In genomic region chr3:70120360-70120966, GRCh38 we compare ENCODE assay signal across 9 cellular contexts.
DNase-seq lines count a peak whose midpoint lies in the region; ATAC-seq and TF ChIP-seq lines count a peak whose summit lies in the region.
"Had no signal": no experiment of that assay in that cellular context is flagged by ENCODE, and none has a peak within 500 bp of the region (broad histone marks: within the 10 kb centered on the region; RNA-seq: fewer than 3 reads in every experiment).

No MANE protein-coding gene starts in this region.

- no peaks in the 10 kb centered on the region for H3K4me1 ChIP-seq in RWPE2 (ENCODE audit: insufficient read depth, poor library complexity, severe bottlenecking)
- H3K4me1 ChIP-seq in iPS DF 6.9 (ENCODE audit: control insufficient read depth, insufficient read depth, low read length) = no peaks in the 10 kb centered on the region

- H3K36me3 ChIP-seq in RWPE2 (ENCODE audit: low read depth) = no peaks in the 10 kb centered on the region
- no peaks in the 10 kb centered on the region for H3K36me3 ChIP-seq in iPS DF 6.9 (ENCODE audit: control insufficient read depth, insufficient read depth, low read length)

- peaks cover 8% of the 10 kb centered on the region for H3K27me3 ChIP-seq in RWPE2 (ENCODE audit: insufficient read depth, poor library complexity, severe bottlenecking)
- no peaks in the 10 kb centered on the region for H3K27me3 ChIP-seq in iPS DF 6.9 (ENCODE audit: control insufficient read depth, insufficient read depth, low read length)

- no peak overlapping the region for H3K27ac ChIP-seq in RWPE2 (ENCODE audit: poor library complexity, severe bottlenecking)
- H3K27ac ChIP-seq in iPS DF 6.9 (ENCODE audit: low read length) = no peak overlapping the region

- no CpG with 5 or more reads among the region's 11 CpGs for WGBS in iPS DF 6.9 (ENCODE audit: insufficient coverage, insufficient read length)

- H3K4me3 ChIP-seq in RWPE2 (ENCODE audit: severe bottlenecking) (no peak overlapping the region), iPS DF 6.9 (ENCODE audit: low read length) (no peak overlapping the region)

- DNase-seq in G401 (ENCODE audit: low spot score) (peak; percentile 24), RWPE2 (ENCODE audit: low spot score) (no peak), iPS DF 6.9 (ENCODE audit: low read depth, low spot score) (peak; percentile 82), NCI-H2029 (lab: John Stamatoyannopoulos, UW) (no peak)
- DNase-seq in activated naive CD8-positive, alpha-beta T cell treated with anti-CD3 and anti-CD28 coated beads, Interleukin-2, amount 50 U/mL, for 16 hours (ENCODE audit: low read depth, low spot score) = peak; percentile 8
- peak; percentile 67 for DNase-seq in stimulated activated CD4-positive, alpha-beta T cell treated with anti-CD3 and anti-CD28 coated beads, Interleukin-4, amount 100 ng/mL, for 24 hours

- H3K9me3 ChIP-seq in RWPE2 (ENCODE audit: severe bottlenecking) = no peaks in the 10 kb centered on the region
- H3K9me3 ChIP-seq in iPS DF 6.9 (ENCODE audit: control insufficient read depth, insufficient read depth, low read length) = no peaks in the 10 kb centered on the region

- TF ChIP-seq CTCF in RWPE2 (IDR thresholded peaks at IDR 0.05; ENCODE audit: poor library complexity, severe bottlenecking) = peak; percentile 69

- in situ Hi-C loops in G401 (cut with HindIII; ENCODE audit: low sequenced_read_pairs) = no loop called here

- peak; percentile 98 for ATAC-seq in GM21367 (IDR thresholded peaks at IDR 0.05; ENCODE audit: unreplicated experiment)
- ATAC-seq in HG03571 (IDR thresholded peaks at IDR 0.05; ENCODE audit: unreplicated experiment) = peak; percentile 96
- ATAC-seq in RWPE2 (ENCODE audit: low read depth) = 0 out of 3 replicates have a peak, but pooled peaks have one; percentile 33
- ATAC-seq: effector memory CD8-positive, alpha-beta T cell had no signal

Comparison
In these comparisons a context has a peak if more than half of its experiments do, and no peak if none do; other contexts are left out.
1. DNase-seq: peak in G401 (single experiment), activated naive CD8-positive, alpha-beta T cell treated with anti-CD3 and anti-CD28 coated beads, Interleukin-2, amount 50 U/mL, for 16 hours (single experiment), iPS DF 6.9 (single experiment) and stimulated activated CD4-positive, alpha-beta T cell treated with anti-CD3 and anti-CD28 coated beads, Interleukin-4, amount 100 ng/mL, for 24 hours (single experiment); none in RWPE2 (single experiment) and NCI-H2029 (single experiment).
2. ATAC-seq: peak in every context shown above with its lines; median percentile 98 in GM21367; 96 in HG03571; 33 in RWPE2.